17 cellular contexts compared by ENCODE assay signal in the genomic region with DNA sequence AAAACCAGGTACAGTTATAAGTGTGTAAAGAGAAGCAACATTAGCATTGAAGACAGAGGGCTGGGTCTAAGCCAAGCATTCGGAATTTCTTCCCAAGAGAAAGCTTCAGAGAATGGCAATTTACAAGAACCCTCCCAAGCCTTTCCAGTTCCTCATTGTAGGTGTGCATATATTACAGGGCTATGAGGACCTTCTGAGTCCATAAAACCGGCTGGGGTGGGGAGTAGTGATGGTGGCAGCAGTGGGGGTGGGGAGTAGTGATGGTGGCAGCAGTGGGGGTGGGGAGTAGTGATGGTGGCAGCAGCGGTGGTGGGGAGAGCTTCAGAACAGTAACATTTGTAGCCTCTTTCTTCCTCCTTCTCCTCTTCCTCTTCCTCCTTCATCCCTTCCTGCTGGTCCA.
DNase-seq lines count a peak whose midpoint lies in the region; ATAC-seq lines count a peak whose summit lies in the region.
"Had no signal": no experiment of that assay in that cellular context is flagged by ENCODE, and none has a peak within 500 bp of the region (broad histone marks: within the 10 kb centered on the region; RNA-seq: fewer than 3 reads in every experiment).

No MANE protein-coding gene starts in this region.

- DNase-seq in NCI-H69 (lab: John Stamatoyannopoulos, UW) (peak; percentile 33), left colon (peak in 1 of 2 donors; percentile 26), neuronal stem cell (ENCODE audit: low spot score) (no peak), NCI-H2227 treated with DMSO at 0.1 percent for 48 hours (lab: John Stamatoyannopoulos, UW) (no peak), AG08396 (ENCODE audit: low spot score) (no peak)
- DNase-seq: Calu3; CD4-positive, alpha-beta memory T cell; DMS79 treated with DMSO at 0.1 percent for 48 hours; GF-D8; GM23248; HCEC 1CT; HFFc6; IMR-90 had no signal

- WGBS in neuronal stem cell (ENCODE audit: extremely low coverage in 2 of 2, insufficient read length in 2 of 2, insufficient replicate concordance in 1 of 2), 2 donors = no CpG with 5 or more reads among the region's 3 CpGs

- H2BK5ac ChIP-seq in neuronal stem cell (ENCODE audit: low read length) = no peak overlapping the region

- no peak overlapping the region for H2BK120ac ChIP-seq in neuronal stem cell (ENCODE audit: low read depth, low read length)

- ATAC-seq in left colon (peak; percentile 86), GM21825 (IDR thresholded peaks at IDR 0.05; ENCODE audit: unreplicated experiment) (no peak)
- ATAC-seq: A549, K562 had no signal

- no peak overlapping the region for H2BK15ac ChIP-seq in neuronal stem cell (ENCODE audit: low read length)

- no peaks in the 10 kb centered on the region for H3K36me3 ChIP-seq in neuronal stem cell (replicated peaks in 1 of 2; ENCODE audit: control insufficient read depth in 2 of 2, insufficient read depth in 2 of 2, low read length in 2 of 2)
- H3K36me3 ChIP-seq: BLaER1 had no signal

- H3K9me3 ChIP-seq in neuronal stem cell (replicated peaks in 1 of 2; ENCODE audit: control insufficient read depth in 2 of 2, insufficient read depth in 1 of 2, low read depth in 1 of 2, low read length in 2 of 2) = no peaks in the 10 kb centered on the region
- H3K9me3 ChIP-seq: A549 had no signal

- no peak overlapping the region for H3K4me2 ChIP-seq in neuronal stem cell (ENCODE audit: insufficient read depth, low read length, poor library complexity, severe bottlenecking)
- H3K4me2 ChIP-seq: A549, BLaER1 had no signal

- peak overlapping the region; percentile 25 for H3K18ac ChIP-seq in neuronal stem cell (ENCODE audit: low read length)

- intact Hi-C loops in left colon (cut with DNase I, micrococcal nuclease) = no loop called here

- H3K4me1 ChIP-seq in neuronal stem cell (ENCODE audit: control insufficient read depth in 2 of 2, insufficient read depth in 1 of 2, low read depth in 1 of 2, low read length in 2 of 2) = peaks cover 13 to 18% of the 10 kb centered on the region in 2 donors
- H3K4me1 ChIP-seq: A549, BLaER1 had no signal

- H3K23ac ChIP-seq in neuronal stem cell (ENCODE audit: low read depth, low read length, poor library complexity) = no peak overlapping the region

- H3K4me3 ChIP-seq in neuronal stem cell (ENCODE audit: low read length in 2 of 2) = no peak overlapping the region
- H3K4me3 ChIP-seq: A549, BLaER1, GM23248, K562 had no signal

- H2BK12ac ChIP-seq in neuronal stem cell (ENCODE audit: low read length) = no peak overlapping the region

- no peak overlapping the region for H3K27ac ChIP-seq in neuronal stem cell (replicated peaks; ENCODE audit: low read length)
- H3K27ac ChIP-seq: A549, BLaER1, GM23248 had no signal

- no peak overlapping the region for H4K91ac ChIP-seq in neuronal stem cell (ENCODE audit: low read depth, low read length, poor library complexity)

- H3K4ac ChIP-seq in neuronal stem cell (ENCODE audit: low read length) = no peak overlapping the region

- H3K27me3 ChIP-seq in neuronal stem cell (ENCODE audit: control insufficient read depth in 3 of 3, insufficient read depth in 3 of 3, low read depth in 1 of 3, low read length in 3 of 3) = no peaks in the 10 kb centered on the region
- H3K27me3 ChIP-seq: BLaER1 had no signal

- no peak overlapping the region for H2AFZ ChIP-seq in neuronal stem cell (ENCODE audit: low read length)
- H2AFZ ChIP-seq: GM23248 had no signal

- no peak overlapping the region for H3K14ac ChIP-seq in neuronal stem cell (ENCODE audit: low read length)

- no peak overlapping the region for H3K9ac ChIP-seq in neuronal stem cell (ENCODE audit: low read depth, low read length, poor library complexity)
- H3K9ac ChIP-seq: BLaER1, GM23248 had no signal

- H4K8ac ChIP-seq in neuronal stem cell (ENCODE audit: low read depth, low read length) = no peak overlapping the region

- no peak overlapping the region for H2AK5ac ChIP-seq in neuronal stem cell (ENCODE audit: low read depth, low read length)

- H3K79me1 ChIP-seq in neuronal stem cell (ENCODE audit: low read depth, low read length) = no peaks in the 10 kb centered on the region
